20 cellular contexts compared by ENCODE assay signal in the genomic region with DNA sequence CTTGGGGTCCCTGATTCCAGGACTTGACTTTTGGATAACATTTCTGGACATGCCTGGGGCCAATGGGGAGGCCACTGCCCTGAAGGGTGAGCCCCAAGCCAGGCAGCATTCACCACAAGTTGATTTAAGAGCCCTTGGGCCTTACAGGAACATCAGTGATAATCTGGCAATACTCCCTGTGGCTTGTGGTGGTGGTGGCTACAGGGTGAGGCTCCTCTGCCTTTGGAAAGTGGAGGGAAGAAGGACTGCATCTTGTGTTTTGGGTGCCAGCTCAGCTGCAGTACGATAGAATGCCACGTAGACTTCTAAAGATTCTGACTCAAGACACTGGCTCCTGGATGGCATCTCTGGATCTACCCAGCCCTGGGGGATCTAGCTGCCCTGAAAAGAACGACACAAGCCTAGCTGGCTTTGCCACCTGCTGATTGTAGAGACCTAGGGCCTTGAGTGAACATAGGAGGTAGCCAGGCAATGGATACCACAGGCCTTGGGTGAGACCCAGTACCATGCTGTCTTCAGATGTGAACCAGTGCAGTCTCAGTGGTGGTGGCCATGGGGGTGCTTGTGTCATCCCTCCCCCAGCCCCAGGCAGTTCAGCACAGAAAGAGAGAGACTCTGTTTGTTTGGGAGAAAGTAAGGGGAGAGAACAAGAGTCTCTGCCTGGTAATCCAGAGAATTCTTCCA.
A peak's percentile ranks its signal among the peaks of the same experiment; 100 is the strongest.
DNase-seq lines count a peak whose midpoint lies in the region; ATAC-seq and TF ChIP-seq lines count a peak whose summit lies in the region.
"Had no signal": no experiment of that assay in that cellular context is flagged by ENCODE, and none has a peak within 500 bp of the region (broad histone marks: within the 10 kb centered on the region; RNA-seq: fewer than 3 reads in every experiment).

No MANE protein-coding gene starts in this region.

- no peak for TF ChIP-seq EP300 in esophagus muscularis mucosa (IDR thresholded peaks at IDR 0.05)

- intact Hi-C loops in esophagus muscularis mucosa (cut with DNase I) = no loop called here

- H3K4me1 ChIP-seq in esophagus muscularis mucosa = no peaks in the 10 kb centered on the region
- H3K4me1 ChIP-seq: BLaER1 had no signal

- H3K36me3 ChIP-seq in esophagus muscularis mucosa = no peaks in the 10 kb centered on the region
- H3K36me3 ChIP-seq: BLaER1, HAP-1 had no signal

- H3K4me1 Mint-ChIP-seq in neural crest cell = no peaks in the 10 kb centered on the region
- H3K4me1 Mint-ChIP-seq: B cell; CD8-positive, alpha-beta memory T cell; GM23338 had no signal

- WGBS in esophagus muscularis mucosa = no CpG with 5 or more reads among the region's 3 CpGs

- no peak for TF ChIP-seq POLR2A in esophagus muscularis mucosa (IDR thresholded peaks at IDR 0.05; ENCODE audit: low read depth)

- H3K27ac Mint-ChIP-seq in neural crest cell (ENCODE audit: unreplicated experiment) = peak overlapping the region; percentile 43
- H3K27ac Mint-ChIP-seq: B cell; CD4-positive, alpha-beta T cell; CD8-positive, alpha-beta memory T cell; GM23338; HFFc6 had no signal

- no peak overlapping the region for H3K4me3 Mint-ChIP-seq in neural crest cell
- H3K4me3 Mint-ChIP-seq: B cell; CD4-positive, alpha-beta T cell; CD8-positive, alpha-beta memory T cell; GM23338; HFFc6 had no signal

- H3K27me3 Mint-ChIP-seq in neural crest cell (ENCODE audit: low read depth) = no peaks in the 10 kb centered on the region

- H3K27me3 ChIP-seq in esophagus muscularis mucosa = peaks cover 0 to 9% (median 0%) of the 10 kb centered on the region in 4 donors
- H3K27me3 ChIP-seq: BLaER1 had no signal

- H3K4me3 ChIP-seq in esophagus muscularis mucosa = no peak overlapping the region
- H3K4me3 ChIP-seq: BLaER1, GM12878, GM23338, HAP-1 had no signal

- no peaks in the 10 kb centered on the region for H3K9me3 ChIP-seq in esophagus muscularis mucosa
- H3K9me3 ChIP-seq: HAP-1 had no signal

- peak; percentile 50 for DNase-seq in M059J (ENCODE audit: low read depth)
- DNase-seq in esophagus muscularis mucosa (ENCODE audit: extremely low spot score) = peak; percentile 86
- no peak for DNase-seq in neural crest cell (ENCODE audit: low read depth, low spot score)
- DNase-seq in H4 (ENCODE audit: low spot score) = no peak
- DNase-seq in CD1c-positive myeloid dendritic cell (ENCODE audit: extremely low spot score) = no peak
- DNase-seq: CD4-positive, alpha-beta T cell; CD8-positive, alpha-beta memory T cell; DMS 273 treated with DMSO at 0.1 percent for 48 hours; DMS79; EL; GDM1; HFFc6 had no signal

- TF ChIP-seq CTCF in esophagus muscularis mucosa (IDR thresholded peaks at IDR 0.05) (no peak), neural crest cell (conservative IDR thresholded peaks at IDR 0.05) (no peak)

- H3K27ac ChIP-seq in esophagus muscularis mucosa (replicated peaks in 1 of 4) = no peak overlapping the region
- H3K27ac ChIP-seq: BLaER1, C4-2B had no signal

- peaks cover 4% of the 10 kb centered on the region for H3K36me3 Mint-ChIP-seq in neural crest cell (ENCODE audit: low read depth)

- no peak for ATAC-seq in GM21529 (IDR thresholded peaks at IDR 0.05; ENCODE audit: unreplicated experiment)
- no peak for ATAC-seq in GM21390 (IDR thresholded peaks at IDR 0.05; ENCODE audit: unreplicated experiment)
- ATAC-seq: GM12878, GM23338 had no signal

- H3K9me3 Mint-ChIP-seq in neural crest cell = peaks cover 2% of the 10 kb centered on the region
- H3K9me3 Mint-ChIP-seq: HFFc6 had no signal

Comparison
In these comparisons a context has a peak if more than half of its experiments do, and no peak if none do; other contexts are left out.
1. DNase-seq: peak in M059J (single experiment) and esophagus muscularis mucosa (single experiment); none in neural crest cell (single experiment), H4 (single experiment) and CD1c-positive myeloid dendritic cell (single experiment).